Comparison of ENCODE assay signal across 23 cellular contexts in genomic region chr15:59200560-59200959, GRCh38. TPM values are rescaled to one million over a fixed set of nuclear protein-coding genes. Genes with fewer than 3 reads are reported as not detected.
DNase-seq lines count a peak whose midpoint lies in the region; ATAC-seq lines count a peak whose summit lies in the region.
"Had no signal": no experiment of that assay in that cellular context is flagged by ENCODE, and none has a peak within 500 bp of the region (broad histone marks: within the 10 kb centered on the region; RNA-seq: fewer than 3 reads in every experiment).

No MANE protein-coding gene starts in this region.

- H3K4me2 ChIP-seq in trophoblast cell (ENCODE audit: low read length), result no peak overlapping the region

- peak; percentile 80 for ATAC-seq in esophagus mucosa
- ATAC-seq in HG03520 (IDR thresholded peaks at IDR 0.05; ENCODE audit: unreplicated experiment), result no peak
- ATAC-seq: activated naive CD4-positive, alpha-beta T cell treated with anti-CD3 and anti-CD28 coated beads, Interleukin-2, amount 50 U/mL, for 72 hours; GM12878 had no signal

- no peak overlapping the region for H2BK120ac ChIP-seq in trophoblast cell (ENCODE audit: insufficient read depth, low read length, poor library complexity)

- H3K36me3 Mint-ChIP-seq in activated naive CD8-positive, alpha-beta T cell treated with anti-CD3 and anti-CD28 coated beads for 36 hours, result no peaks in the 10 kb centered on the region
- H3K36me3 Mint-ChIP-seq: activated naive CD4-positive, alpha-beta T cell treated with anti-CD3 and anti-CD28 coated beads, Interleukin-2, amount 50 U/mL, for 72 hours had no signal

- no peak overlapping the region for H4K12ac ChIP-seq in trophoblast cell (ENCODE audit: low read depth, low read length)

- no peak overlapping the region for H3K27ac Mint-ChIP-seq in activated naive CD8-positive, alpha-beta T cell treated with anti-CD3 and anti-CD28 coated beads for 36 hours
- H3K27ac Mint-ChIP-seq: activated naive CD4-positive, alpha-beta T cell treated with anti-CD3 and anti-CD28 coated beads, Interleukin-2, amount 50 U/mL, for 72 hours had no signal

- no peak overlapping the region for H2AK5ac ChIP-seq in trophoblast cell (ENCODE audit: low read length)

- H4K8ac ChIP-seq in trophoblast cell (ENCODE audit: low read depth, low read length), result no peak overlapping the region

- no peak overlapping the region for H3K23ac ChIP-seq in trophoblast cell (ENCODE audit: low read length)

- H4K91ac ChIP-seq in trophoblast cell (ENCODE audit: low read depth, low read length), result no peak overlapping the region

- H2AFZ ChIP-seq in trophoblast cell (ENCODE audit: insufficient read depth, low read length, poor library complexity), result no peak overlapping the region

- H3K4me1 Mint-ChIP-seq in activated naive CD8-positive, alpha-beta T cell treated with anti-CD3 and anti-CD28 coated beads for 36 hours, result peaks cover 4% of the 10 kb centered on the region

- no peak overlapping the region for H3K4ac ChIP-seq in trophoblast cell (ENCODE audit: low read depth, low read length)

- H3K27ac ChIP-seq in SJCRH30, result 0 out of 2 replicates have a peak overlapping the region, but pooled peaks have one; percentile 3
- H3K27ac ChIP-seq in trophoblast cell (ENCODE audit: low read depth, low read length), result no peak overlapping the region
- H3K27ac ChIP-seq: VCaP had no signal

- no peaks in the 10 kb centered on the region for H3K9me3 Mint-ChIP-seq in activated naive CD8-positive, alpha-beta T cell treated with anti-CD3 and anti-CD28 coated beads for 36 hours
- H3K9me3 Mint-ChIP-seq: activated naive CD4-positive, alpha-beta T cell treated with anti-CD3 and anti-CD28 coated beads, Interleukin-2, amount 50 U/mL, for 72 hours had no signal

- H3K27me3 ChIP-seq in SJCRH30 (no peaks in the 10 kb centered on the region), trophoblast cell (ENCODE audit: insufficient read depth, low read length) (no peaks in the 10 kb centered on the region)

- no peak overlapping the region for H3K18ac ChIP-seq in trophoblast cell (ENCODE audit: low read length)

- H3K79me1 ChIP-seq in trophoblast cell (ENCODE audit: low read length), result no peaks in the 10 kb centered on the region

- H3K36me3 ChIP-seq in SJCRH30 (peaks cover 47% of the 10 kb centered on the region), trophoblast cell (ENCODE audit: control insufficient read depth in 1 of 2, insufficient read depth in 2 of 2, low read length in 2 of 2) (peaks cover 11 to 21% of the 10 kb centered on the region in 2 experiments)

- H3K14ac ChIP-seq in trophoblast cell (ENCODE audit: low read length), result no peak overlapping the region

- H3K4me3 ChIP-seq in SJCRH30 (no peak overlapping the region), trophoblast cell (ENCODE audit: low read depth, low read length) (no peak overlapping the region)
- H3K4me3 ChIP-seq: GM12878 had no signal

- no peak overlapping the region for H2BK12ac ChIP-seq in trophoblast cell (ENCODE audit: low read length)

- WGBS in trophoblast cell (ENCODE audit: extremely low coverage, insufficient coverage, insufficient read length), result no CpG with 5 or more reads among the region's 9 CpGs

- H3K9ac ChIP-seq in trophoblast cell (ENCODE audit: low read length), result no peak overlapping the region

- no peaks in the 10 kb centered on the region for H3K4me1 ChIP-seq in SJCRH30
- H3K4me1 ChIP-seq in trophoblast cell (ENCODE audit: control insufficient read depth in 1 of 2, insufficient read depth in 2 of 2, low read length in 2 of 2), result peaks cover 0 to 8% of the 10 kb centered on the region in 2 experiments
- H3K4me1 ChIP-seq: Caco-2 had no signal

- no peaks in the 10 kb centered on the region for H3K79me2 ChIP-seq in trophoblast cell (ENCODE audit: control insufficient read depth, insufficient read depth, low read length, poor library complexity)

- H2BK5ac ChIP-seq in trophoblast cell (ENCODE audit: low read depth, low read length, poor library complexity), result no peak overlapping the region

- peak; percentile 11 for DNase-seq in HCEC 1CT
- no peak for DNase-seq in SJCRH30
- peak; percentile 69 to 86 for DNase-seq in trophoblast cell
- DNase-seq in activated naive CD8-positive, alpha-beta T cell treated with anti-CD3 and anti-CD28 coated beads for 36 hours, result no peak
- no peak for DNase-seq in stimulated activated CD4-positive, alpha-beta T cell treated with anti-CD3 and anti-CD28 coated beads, Interleukin-15, amount 100 ng/mL, for 24 hours
- DNase-seq in stimulated activated CD4-positive, alpha-beta T cell treated with anti-CD3 and anti-CD28 coated beads, Interleukin-4, amount 100 ng/mL, for 1 hour, result no peak
- DNase-seq: activated CD4-positive, alpha-beta T cell treated with anti-CD3 and anti-CD28 coated beads, Interleukin-2, amount 50 U/mL, for 48 hours; activated T-cell treated with anti-CD3 and anti-CD28 coated beads, Interleukin-2, amount 50 U/mL, for 1 hour; Caco-2; left cardiac atrium; NCI-H69; stimulated activated CD4-positive, alpha-beta T cell treated with anti-CD3 and anti-CD28 coated beads, Interleukin-4, amount 100 ng/mL, for 4 hours; stimulated activated CD8-positive, alpha-beta memory T cell treated with anti-CD3 and anti-CD28 coated beads, Interleukin-4, amount 100 ng/mL, for 48 hours; T-helper 1 cell had no signal

- H3K9me3 ChIP-seq in SJCRH30 (replicated peaks) (no peaks in the 10 kb centered on the region), trophoblast cell (ENCODE audit: insufficient read depth, low read depth, low read length) (no peaks in the 10 kb centered on the region)
- H3K9me3 ChIP-seq: Caco-2 had no signal

- no peak overlapping the region for H3K4me3 Mint-ChIP-seq in activated naive CD8-positive, alpha-beta T cell treated with anti-CD3 and anti-CD28 coated beads for 36 hours

- H3K27me3 Mint-ChIP-seq in activated naive CD8-positive, alpha-beta T cell treated with anti-CD3 and anti-CD28 coated beads for 36 hours, result no peaks in the 10 kb centered on the region

RNA-seq across cellular contexts. Expression of gene LDHAL6B, which starts 6.1 kb away (rescaled TPM):
- total RNA-seq in SJCRH30 (2014; rRNA removed; shearing (Covaris generic)), result not detected in 2 replicates
- total RNA-seq in esophagus mucosa, result not detected
- polyA plus RNA-seq in trophoblast cell (2013), result 0.03 and 0.06 TPM in 2 replicates
- total RNA-seq in activated naive CD8-positive, alpha-beta T cell treated with anti-CD3 and anti-CD28 coated beads for 36 hours, result not detected
- total RNA-seq: activated naive CD4-positive, alpha-beta T cell treated with anti-CD3 and anti-CD28 coated beads, Interleukin-2, amount 50 U/mL, for 72 hours; Caco-2; cardiac septum; fibroblast of lung; GM12878; left cardiac atrium; omental fat pad; temporal lobe had no signal
- polyA plus RNA-seq: fibroblast of lung had no signal

Comparison
In these comparisons a context has a peak if more than half of its experiments do, and no peak if none do; other contexts are left out.
1. DNase-seq: peak in HCEC 1CT (single experiment) and trophoblast cell (2 of 2); none in SJCRH30 (0 of 2), activated naive CD8-positive, alpha-beta T cell treated with anti-CD3 and anti-CD28 coated beads for 36 hours (single experiment), stimulated activated CD4-positive, alpha-beta T cell treated with anti-CD3 and anti-CD28 coated beads, Interleukin-15, amount 100 ng/mL, for 24 hours (single experiment) and stimulated activated CD4-positive, alpha-beta T cell treated with anti-CD3 and anti-CD28 coated beads, Interleukin-4, amount 100 ng/mL, for 1 hour (single experiment).